Comparison of ENCODE assay signal across 14 cellular contexts in genomic region chr22:49100316-49100715, GRCh38.
DNase-seq lines count a peak whose midpoint lies in the region; ATAC-seq and TF ChIP-seq lines count a peak whose summit lies in the region.
"Had no signal": no experiment of that assay in that cellular context is flagged by ENCODE, and none has a peak within 500 bp of the region (broad histone marks: within the 10 kb centered on the region; RNA-seq: fewer than 3 reads in every experiment).

No MANE protein-coding gene starts in this region.

- H3K27ac Mint-ChIP-seq in chondrocyte (ENCODE audit: unreplicated experiment), result no peak overlapping the region
- H3K27ac Mint-ChIP-seq: CD8-positive, alpha-beta memory T cell had no signal

- WGBS in right cardiac atrium, result 71% methylated on average over 9 of the region's 9 CpGs

- no peak for TF ChIP-seq CTCF in chondrocyte (IDR thresholded peaks at IDR 0.05)
- TF ChIP-seq CTCF in osteoblast (IDR thresholded peaks at IDR 0.05; ENCODE audit: extremely low read depth, low read depth, low read length), result no peak

- H3K9me3 Mint-ChIP-seq in chondrocyte (ENCODE audit: low read depth), result no peaks in the 10 kb centered on the region
- H3K9me3 Mint-ChIP-seq: CD8-positive, alpha-beta memory T cell had no signal

- H3K4me1 ChIP-seq in right cardiac atrium (ENCODE audit: control insufficient read depth, insufficient read depth, low read length), result no peaks in the 10 kb centered on the region
- no peaks in the 10 kb centered on the region for H3K4me1 ChIP-seq in osteoblast (ENCODE audit: insufficient read depth, low read length)
- H3K4me1 ChIP-seq: BE2C, Caco-2 had no signal

- H3K27me3 Mint-ChIP-seq in chondrocyte (ENCODE audit: low read depth), result peaks cover 12% of the 10 kb centered on the region

- H3K4me1 Mint-ChIP-seq in chondrocyte (ENCODE audit: low read depth), result peaks cover 6% of the 10 kb centered on the region
- H3K4me1 Mint-ChIP-seq: CD8-positive, alpha-beta memory T cell had no signal

- H3K4me3 ChIP-seq in right cardiac atrium (ENCODE audit: low read length), result no peak overlapping the region
- no peak overlapping the region for H3K4me3 ChIP-seq in osteoblast (ENCODE audit: insufficient read depth, low read length)

- no peak overlapping the region for H3K4me2 ChIP-seq in osteoblast (ENCODE audit: insufficient read depth, low read length)

- H3K36me3 ChIP-seq in osteoblast (ENCODE audit: insufficient read depth, low read length), result no peaks in the 10 kb centered on the region
- H3K36me3 ChIP-seq: BE2C had no signal

- H4K20me1 ChIP-seq in osteoblast (ENCODE audit: insufficient read depth, low read length), result no peaks in the 10 kb centered on the region

- H3K79me2 ChIP-seq in osteoblast (ENCODE audit: insufficient read depth, low read length), result no peaks in the 10 kb centered on the region

- H3K4me3 Mint-ChIP-seq in chondrocyte (ENCODE audit: unreplicated experiment), result no peak overlapping the region
- H3K4me3 Mint-ChIP-seq: CD8-positive, alpha-beta memory T cell had no signal

- no peak overlapping the region for H3K27ac ChIP-seq in right cardiac atrium (ENCODE audit: low read length)
- no peak overlapping the region for H3K27ac ChIP-seq in osteoblast (ENCODE audit: low read depth, low read length)
- H3K27ac ChIP-seq: HL-60 had no signal

- intact Hi-C loops in Right ventricle myocardium inferior (cut with DNase I) (no loop called here), right cardiac atrium (cut with DNase I) (no loop called here)

- H3K27me3 ChIP-seq in right cardiac atrium (ENCODE audit: control insufficient read depth, insufficient read depth) (no peaks in the 10 kb centered on the region), osteoblast (ENCODE audit: insufficient read depth, low read length) (no peaks in the 10 kb centered on the region)
- H3K27me3 ChIP-seq: BE2C had no signal

- H2AFZ ChIP-seq in osteoblast (ENCODE audit: low read length), result no peak overlapping the region

- no peaks in the 10 kb centered on the region for H3K9me3 ChIP-seq in right cardiac atrium (ENCODE audit: control insufficient read depth, low read length)
- H3K9me3 ChIP-seq in osteoblast (ENCODE audit: low read depth, low read length), result peaks cover 3% of the 10 kb centered on the region
- H3K9me3 ChIP-seq: BE2C, Caco-2 had no signal

- no peaks in the 10 kb centered on the region for H3K36me3 Mint-ChIP-seq in chondrocyte (ENCODE audit: low read depth)
- H3K36me3 Mint-ChIP-seq: CD8-positive, alpha-beta memory T cell had no signal

- DNase-seq in Right ventricle myocardium inferior (ENCODE audit: missing footprints) (peak; percentile 27), right cardiac atrium (no peak), chondrocyte (ENCODE audit: low spot score) (peak; percentile 46), osteoblast (ENCODE audit: insufficient read length, low spot score, missing footprints) (peak; percentile 0), T1000 (lab: John Stamatoyannopoulos, UW) (no peak), H4 (ENCODE audit: low spot score) (no peak), medulla oblongata (ENCODE audit: extremely low spot score) (no peak)
- DNase-seq: 8988T, BE2C, Caco-2, HCEC 1CT had no signal

- ATAC-seq in Right ventricle myocardium inferior (no peak), right cardiac atrium (no peak), HG03439 (IDR thresholded peaks at IDR 0.05; ENCODE audit: unreplicated experiment) (no peak)

Comparison
In these comparisons a context has a peak if more than half of its experiments do, and no peak if none do; other contexts are left out.
1. DNase-seq: peak in Right ventricle myocardium inferior (single experiment), chondrocyte (single experiment) and osteoblast (single experiment); none in right cardiac atrium (0 of 3), T1000 (single experiment), H4 (single experiment) and medulla oblongata (single experiment).